1 cellular context compared by ENCODE assay signal in the genomic region with DNA sequence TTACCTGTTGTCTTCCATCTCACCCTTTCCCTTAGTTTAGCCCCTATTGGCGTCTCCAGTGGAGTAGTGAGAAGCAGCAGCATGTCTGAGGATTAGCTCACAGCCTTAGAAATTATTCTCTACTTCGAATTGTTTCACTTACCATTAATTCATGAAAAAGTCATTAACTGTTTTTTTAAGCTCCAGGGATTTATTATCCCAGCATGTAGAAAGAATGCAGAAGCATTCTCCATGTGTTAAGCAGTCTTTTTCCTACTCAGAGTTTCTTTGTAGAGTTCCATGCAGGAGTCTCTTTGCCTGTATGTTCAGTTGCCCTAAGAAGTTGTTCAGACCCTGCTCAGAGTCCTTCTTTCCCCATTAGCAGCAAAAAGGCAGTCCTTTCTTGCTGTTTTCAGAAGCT.
TF ChIP-seq lines count a peak whose summit lies in the region.

No MANE protein-coding gene starts in this region.

TF ChIP-seq in SK-N-SH treated with all-trans-retinoic acid at 6 μM for 48 hours, 23 proteins besides CTCF, POLR2A, EP300 and RAD21 (continued from another document):
- TF ChIP-seq, protein P1, sequence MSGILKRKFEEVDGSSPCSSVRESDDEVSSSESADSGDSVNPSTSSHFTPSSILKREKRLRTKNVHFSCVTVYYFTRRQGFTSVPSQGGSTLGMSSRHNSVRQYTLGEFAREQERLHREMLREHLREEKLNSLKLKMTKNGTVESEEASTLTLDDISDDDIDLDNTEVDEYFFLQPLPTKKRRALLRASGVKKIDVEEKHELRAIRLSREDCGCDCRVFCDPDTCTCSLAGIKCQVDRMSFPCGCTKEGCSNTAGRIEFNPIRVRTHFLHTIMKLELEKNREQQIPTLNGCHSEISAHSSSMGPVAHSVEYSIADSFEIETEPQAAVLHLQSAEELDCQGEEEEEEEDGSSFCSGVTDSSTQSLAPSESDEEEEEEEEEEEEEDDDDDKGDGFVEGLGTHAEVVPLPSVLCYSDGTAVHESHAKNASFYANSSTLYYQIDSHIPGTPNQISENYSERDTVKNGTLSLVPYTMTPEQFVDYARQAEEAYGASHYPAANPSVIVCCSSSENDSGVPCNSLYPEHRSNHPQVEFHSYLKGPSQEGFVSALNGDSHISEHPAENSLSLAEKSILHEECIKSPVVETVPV (CRISPR knock-in tag; IDR thresholded peaks at IDR 0.05): no peak
- TF ChIP-seq ZNF70 (CRISPR knock-in tag; IDR thresholded peaks at IDR 0.05) (no peak), OSR1 (CRISPR knock-in tag; IDR thresholded peaks at IDR 0.05) (no peak), GLIS3 (CRISPR knock-in tag; IDR thresholded peaks at IDR 0.05) (no peak), ZFP3 (CRISPR knock-in tag; IDR thresholded peaks at IDR 0.05) (no peak), ESRRG (CRISPR knock-in tag; IDR thresholded peaks at IDR 0.05) (no peak), BACH2 (CRISPR knock-in tag; IDR thresholded peaks at IDR 0.05; ENCODE audit: borderline replicate concordance) (no peak), ZNF565 (CRISPR knock-in tag; conservative IDR thresholded peaks at IDR 0.05; ENCODE audit: low read depth) (no peak), ZNF8 (CRISPR knock-in tag; IDR thresholded peaks at IDR 0.05) (no peak)
- TF ChIP-seq, protein P2, sequence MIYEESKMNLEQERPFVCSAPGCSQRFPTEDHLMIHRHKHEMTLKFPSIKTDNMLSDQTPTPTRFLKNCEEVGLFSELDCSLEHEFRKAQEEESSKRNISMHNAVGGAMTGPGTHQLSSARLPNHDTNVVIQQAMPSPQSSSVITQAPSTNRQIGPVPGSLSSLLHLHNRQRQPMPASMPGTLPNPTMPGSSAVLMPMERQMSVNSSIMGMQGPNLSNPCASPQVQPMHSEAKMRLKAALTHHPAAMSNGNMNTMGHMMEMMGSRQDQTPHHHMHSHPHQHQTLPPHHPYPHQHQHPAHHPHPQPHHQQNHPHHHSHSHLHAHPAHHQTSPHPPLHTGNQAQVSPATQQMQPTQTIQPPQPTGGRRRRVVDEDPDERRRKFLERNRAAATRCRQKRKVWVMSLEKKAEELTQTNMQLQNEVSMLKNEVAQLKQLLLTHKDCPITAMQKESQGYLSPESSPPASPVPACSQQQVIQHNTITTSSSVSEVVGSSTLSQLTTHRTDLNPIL (CRISPR knock-in tag; IDR thresholded peaks at IDR 0.05; ENCODE audit: low read depth): no peak
